ENCODE assay signal across 17 cellular contexts in genomic region chr12:8087666-8088065, GRCh38. TPM values are rescaled to one million over a fixed set of nuclear protein-coding genes. Genes with fewer than 3 reads are reported as not detected.
DNase-seq lines count a peak whose midpoint lies in the region; ATAC-seq, FAIRE-seq and TF ChIP-seq lines count a peak whose summit lies in the region.
"Had no signal": no experiment of that assay in that cellular context is flagged by ENCODE, and none has a peak within 500 bp of the region (broad histone marks: within the 10 kb centered on the region; RNA-seq: fewer than 3 reads in every experiment).

No MANE protein-coding gene starts in this region.

- peak overlapping the region; percentile 60 for H3K4me3 ChIP-seq in Loucy (ENCODE audit: low read length, poor library complexity, severe bottlenecking)
- no peak overlapping the region for H3K4me3 ChIP-seq in osteoblast (ENCODE audit: insufficient read depth, low read length)
- no peak overlapping the region for H3K4me3 ChIP-seq in brain microvascular endothelial cell (ENCODE audit: low read depth, low read length)
- H3K4me3 ChIP-seq: coronary artery, esophagus squamous epithelium, sigmoid colon had no signal

- H3K27me3 Mint-ChIP-seq in activated CD4-positive, alpha-beta T cell treated with anti-CD3 and anti-CD28 coated beads, Interleukin-2, amount 10 ng/mL, durations not matched to agents 24 days and 14 days, result no peaks in the 10 kb centered on the region
- H3K27me3 Mint-ChIP-seq in activated naive CD8-positive, alpha-beta T cell, result no peaks in the 10 kb centered on the region

- intact Hi-C loops in activated CD4-positive, alpha-beta T cell treated with anti-CD3 and anti-CD28 coated beads, Interleukin-2, amount 10 ng/mL, durations not matched to agents 24 days and 14 days (cut with micrococcal nuclease), result no loop called here

- H3K4me2 ChIP-seq in Loucy (ENCODE audit: low read depth, low read length, poor library complexity, severe bottlenecking) (peak overlapping the region; percentile 80), osteoblast (ENCODE audit: insufficient read depth, low read length) (no peak overlapping the region)

- peak; percentile 51 for DNase-seq in activated CD4-positive, alpha-beta T cell treated with anti-CD3 and anti-CD28 coated beads, Interleukin-2, amount 10 ng/mL, durations not matched to agents 24 days and 14 days
- DNase-seq in activated CD4-positive, alpha-beta T cell treated with anti-CD3 and anti-CD28 coated beads for 4 hours, result no peak
- DNase-seq in osteoblast (ENCODE audit: insufficient read length, low spot score, missing footprints) (no peak), GM12892 (ENCODE audit: insufficient read length) (no peak), brain microvascular endothelial cell (no peak)
- DNase-seq: 8988T; activated CD4-positive, alpha-beta T cell treated with anti-CD3 and anti-CD28 coated beads for 48 hours; esophagus squamous epithelium; NCI-H1092 treated with DMSO at 0.1 percent for 48 hours; NCI-H446; sigmoid colon had no signal

- H3K36me3 ChIP-seq in Loucy (ENCODE audit: insufficient read depth, low read length), result peaks cover 34% of the 10 kb centered on the region; the same call in 1 of the 2 replicates
- H3K36me3 ChIP-seq in osteoblast (ENCODE audit: insufficient read depth, low read length), result peaks cover 31% of the 10 kb centered on the region
- H3K36me3 ChIP-seq in brain microvascular endothelial cell (replicated peaks), result peaks cover 24% of the 10 kb centered on the region

- H3K9ac ChIP-seq in Loucy (ENCODE audit: low read depth, low read length, poor library complexity, severe bottlenecking), result peak overlapping the region; percentile 61

- H4K20me1 ChIP-seq in Loucy (ENCODE audit: insufficient read depth, low read length, poor library complexity, severe bottlenecking), result peaks cover 7% of the 10 kb centered on the region
- H4K20me1 ChIP-seq in osteoblast (ENCODE audit: insufficient read depth, low read length), result peaks cover 19% of the 10 kb centered on the region

- in situ Hi-C loops in brain microvascular endothelial cell (cut with HindIII; ENCODE audit: low pct_ligation_motif_present, low sequenced_read_pairs), result no loop called here

- H3K27me3 ChIP-seq in Loucy (ENCODE audit: insufficient read depth, low read length, poor library complexity, severe bottlenecking) (no peaks in the 10 kb centered on the region), osteoblast (ENCODE audit: insufficient read depth, low read length) (no peaks in the 10 kb centered on the region), brain microvascular endothelial cell (replicated peaks) (no peaks in the 10 kb centered on the region)
- H3K27me3 ChIP-seq: esophagus squamous epithelium, sigmoid colon had no signal

- peak overlapping the region; percentile 9 for H3K27ac ChIP-seq in osteoblast (ENCODE audit: low read depth, low read length)
- H3K27ac ChIP-seq in brain microvascular endothelial cell, result no peak overlapping the region
- H3K27ac ChIP-seq: coronary artery, sigmoid colon had no signal

- H3K36me3 Mint-ChIP-seq in activated CD4-positive, alpha-beta T cell treated with anti-CD3 and anti-CD28 coated beads, Interleukin-2, amount 10 ng/mL, durations not matched to agents 24 days and 14 days (ENCODE audit: low read depth), result peaks cover 46% of the 10 kb centered on the region
- H3K36me3 Mint-ChIP-seq in activated naive CD8-positive, alpha-beta T cell, result peaks cover 12% of the 10 kb centered on the region

- H3K9me2 ChIP-seq in Loucy (replicated peaks; ENCODE audit: low read depth, low read length), result no peaks in the 10 kb centered on the region

- H3K9me3 Mint-ChIP-seq in activated CD4-positive, alpha-beta T cell treated with anti-CD3 and anti-CD28 coated beads, Interleukin-2, amount 10 ng/mL, durations not matched to agents 24 days and 14 days, result no peaks in the 10 kb centered on the region
- no peaks in the 10 kb centered on the region for H3K9me3 Mint-ChIP-seq in activated naive CD8-positive, alpha-beta T cell (ENCODE audit: low read depth)

- FAIRE-seq in GM12892 (lab: Jason Lieb, UNC), result no peak
- FAIRE-seq: RCC 7860 had no signal

- peaks cover 73% of the 10 kb centered on the region for H3K79me2 ChIP-seq in Loucy (ENCODE audit: insufficient read depth, low read length)
- peaks cover 68% of the 10 kb centered on the region for H3K79me2 ChIP-seq in osteoblast (ENCODE audit: insufficient read depth, low read length)

- H3K27ac Mint-ChIP-seq in activated CD4-positive, alpha-beta T cell treated with anti-CD3 and anti-CD28 coated beads, Interleukin-2, amount 10 ng/mL, durations not matched to agents 24 days and 14 days, result peak overlapping the region; percentile 85
- H3K27ac Mint-ChIP-seq in activated naive CD8-positive, alpha-beta T cell, result peak overlapping the region; percentile 93

- H3F3A ChIP-seq in Loucy (ENCODE audit: low read depth), result no peaks in the 10 kb centered on the region; the same call in 1 of the 2 replicates

- peaks cover 35% of the 10 kb centered on the region for H3K4me1 Mint-ChIP-seq in activated CD4-positive, alpha-beta T cell treated with anti-CD3 and anti-CD28 coated beads, Interleukin-2, amount 10 ng/mL, durations not matched to agents 24 days and 14 days
- peaks cover 63% of the 10 kb centered on the region for H3K4me1 Mint-ChIP-seq in activated naive CD8-positive, alpha-beta T cell (ENCODE audit: low read depth)

- peak overlapping the region; percentile 83 for H3K4me3 Mint-ChIP-seq in activated CD4-positive, alpha-beta T cell treated with anti-CD3 and anti-CD28 coated beads, Interleukin-2, amount 10 ng/mL, durations not matched to agents 24 days and 14 days
- peak overlapping the region; percentile 83 for H3K4me3 Mint-ChIP-seq in activated naive CD8-positive, alpha-beta T cell

- no peak for TF ChIP-seq CTCF in Loucy (conservative IDR thresholded peaks at IDR 0.05; ENCODE audit: low read length)
- no peak for TF ChIP-seq CTCF in osteoblast (IDR thresholded peaks at IDR 0.05; ENCODE audit: extremely low read depth, low read depth, low read length)
- TF ChIP-seq CTCF in brain microvascular endothelial cell (IDR thresholded peaks at IDR 0.05; ENCODE audit: low read depth, low read length, missing control alignments), result no peak

- ATAC-seq in HG02759 (IDR thresholded peaks at IDR 0.05; ENCODE audit: unreplicated experiment), result no peak

- H3K4me1 ChIP-seq in Loucy (ENCODE audit: insufficient read depth, low read length, poor library complexity, severe bottlenecking) (peaks cover 55% of the 10 kb centered on the region), osteoblast (ENCODE audit: insufficient read depth, low read length) (peaks cover 5% of the 10 kb centered on the region)

- no peak overlapping the region for H2AFZ ChIP-seq in Loucy (ENCODE audit: low read length)
- no peak overlapping the region for H2AFZ ChIP-seq in osteoblast (ENCODE audit: low read length)

- H3K9me3 ChIP-seq in Loucy (ENCODE audit: insufficient read depth, low read depth, low read length), result no peaks in the 10 kb centered on the region
- H3K9me3 ChIP-seq in osteoblast (ENCODE audit: low read depth, low read length), result no peaks in the 10 kb centered on the region
- H3K9me3 ChIP-seq: esophagus squamous epithelium, sigmoid colon had no signal

- TF ChIP-seq POLR2A in GM12892 (IDR thresholded peaks at IDR 0.05; ENCODE audit: low read depth, low read length), result no peak

RNA-seq across cellular contexts. Expression of gene NECAP1, which starts 5.6 kb away (rescaled TPM):
- total RNA-seq in activated CD4-positive, alpha-beta T cell treated with anti-CD3 and anti-CD28 coated beads, Interleukin-2, amount 10 ng/mL, durations not matched to agents 24 days and 14 days, result 34.8 and 36.2 TPM in 2 replicates
- 39.8 and 40.1 TPM in 2 replicates for total RNA-seq in osteoblast
- 17.4 TPM for polyA plus RNA-seq in GM12892 (2012; ENCODE audit: missing spikeins)

RNA-seq across cellular contexts. Expression of gene C3AR1, which starts 21.5 kb away (rescaled TPM):
- 0.56 and 0.73 TPM in 2 replicates for total RNA-seq in activated CD4-positive, alpha-beta T cell treated with anti-CD3 and anti-CD28 coated beads, Interleukin-2, amount 10 ng/mL, durations not matched to agents 24 days and 14 days
- total RNA-seq in osteoblast, result 0.29 and 0.72 TPM in 2 replicates
- polyA plus RNA-seq in GM12892 (2012; ENCODE audit: missing spikeins), result not detected
- polyA plus RNA-seq: neural cell had no signal

RNA-seq across cellular contexts. Expression of gene CLEC4A, which starts 35.8 kb away (rescaled TPM):
- total RNA-seq in activated CD4-positive, alpha-beta T cell treated with anti-CD3 and anti-CD28 coated beads, Interleukin-2, amount 10 ng/mL, durations not matched to agents 24 days and 14 days, result 0.97 and 1.5 TPM in 2 replicates
- total RNA-seq in osteoblast, result 0.29 and 0.72 TPM in 2 replicates
- 0.49 TPM for polyA plus RNA-seq in GM12892 (2012; ENCODE audit: missing spikeins)

RNA-seq across cellular contexts. Expression of gene FOXJ2, which starts 55.1 kb away (rescaled TPM):
- total RNA-seq in activated CD4-positive, alpha-beta T cell treated with anti-CD3 and anti-CD28 coated beads, Interleukin-2, amount 10 ng/mL, durations not matched to agents 24 days and 14 days, result 18.5 and 18.6 TPM in 2 replicates
- 10.5 and 11.2 TPM in 2 replicates for total RNA-seq in osteoblast
- polyA plus RNA-seq in GM12892 (2012; ENCODE audit: missing spikeins), result 5.1 TPM
